1 cellular context compared by ENCODE assay signal in genomic region chr7:2814186-2814530, GRCh38.
TF ChIP-seq lines count a peak whose summit lies in the region.

No MANE protein-coding gene starts in this region.

TF ChIP-seq in H1, 55 proteins besides CTCF, POLR2A, EP300 and RAD21 (continued from another document):
- TF ChIP-seq E2F6 (IDR thresholded peaks at IDR 0.05) (no peak), SAP30 (IDR thresholded peaks at IDR 0.05; ENCODE audit: insufficient read depth, insufficient replicate concordance, low read length) (no peak), NANOG (IDR thresholded peaks at IDR 0.05; ENCODE audit: insufficient read depth, low read depth, low read length, poor library complexity, severe bottlenecking) (no peak), GABPA (IDR thresholded peaks at IDR 0.05; ENCODE audit: borderline replicate concordance, insufficient read depth, low read length) (no peak), ZNF274 (IDR thresholded peaks at IDR 0.05; ENCODE audit: borderline replicate concordance, extremely low read depth, low read length) (no peak), POLR2AphosphoS5 (IDR thresholded peaks at IDR 0.05; ENCODE audit: low read depth, low read length) (no peak), SRF (IDR thresholded peaks at IDR 0.05; ENCODE audit: low read depth, low read length) (no peak), TAF7 (optimal IDR thresholded peaks at IDR 0.05; ENCODE audit: borderline replicate concordance, low read depth, low read length) (no peak), PHF8 (conservative IDR thresholded peaks at IDR 0.05; ENCODE audit: low read depth, low read length) (no peak), BACH1 (IDR thresholded peaks at IDR 0.05; ENCODE audit: low read length) (no peak), CHD2 (IDR thresholded peaks at IDR 0.05; ENCODE audit: low read length) (no peak), TCF12 (IDR thresholded peaks at IDR 0.05; ENCODE audit: low read depth, low read length) (no peak), BRCA1 (IDR thresholded peaks at IDR 0.05; ENCODE audit: low read depth, low read length) (no peak), RFX5 (IDR thresholded peaks at IDR 0.05; ENCODE audit: borderline replicate concordance, low read depth, low read length) (no peak), BCL11A (IDR thresholded peaks at IDR 0.05; ENCODE audit: low read depth in 2 of 2, low read length in 2 of 2) (no peak)
